ENCODE assay signal across 9 cellular contexts in the genomic region with DNA sequence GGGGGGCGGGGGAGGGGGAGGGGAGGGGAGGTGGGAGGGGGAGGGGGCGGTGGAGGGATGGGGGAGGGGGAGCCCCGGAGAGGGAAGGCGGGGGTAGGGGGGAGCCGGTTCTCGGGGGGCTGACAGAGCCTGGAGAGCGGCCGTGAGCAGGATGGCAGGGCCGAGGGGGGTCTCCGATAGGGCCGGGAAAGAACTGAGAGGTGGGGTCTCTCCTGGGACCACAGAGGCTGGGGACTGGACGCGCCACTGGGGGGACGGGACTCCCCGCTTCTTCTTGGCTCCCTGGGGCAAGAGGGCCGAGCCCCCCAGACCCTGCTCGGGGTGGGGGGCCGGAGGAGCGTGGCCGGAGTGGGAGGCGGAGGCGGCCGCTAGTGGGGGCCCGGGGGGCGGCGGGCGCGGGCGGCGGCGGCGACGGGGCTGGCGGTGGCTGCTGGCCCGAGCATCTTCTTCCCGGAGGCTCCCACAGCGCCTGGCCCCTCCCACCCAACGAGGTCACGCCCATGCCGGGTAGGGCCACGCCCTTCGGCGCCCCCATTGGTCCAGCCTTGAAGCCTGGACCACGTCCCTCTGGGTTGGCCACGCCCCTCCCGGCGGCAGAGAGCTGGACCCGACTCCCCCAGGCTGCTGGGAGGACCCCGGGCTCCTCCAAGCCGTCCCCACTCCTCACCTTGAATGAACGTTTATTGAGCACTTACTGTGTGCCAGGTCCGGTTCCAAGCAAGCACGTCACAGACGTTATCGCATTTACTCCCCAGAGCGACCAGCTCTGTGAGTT. TPM values are rescaled to one million over a fixed set of nuclear protein-coding genes. Genes with fewer than 3 reads are reported as not detected.
DNase-seq lines count a peak whose midpoint lies in the region; ATAC-seq and TF ChIP-seq lines count a peak whose summit lies in the region.
"Had no signal": no experiment of that assay in that cellular context is flagged by ENCODE, and none has a peak within 500 bp of the region (broad histone marks: within the 10 kb centered on the region; RNA-seq: fewer than 3 reads in every experiment).

A gene with protein sequence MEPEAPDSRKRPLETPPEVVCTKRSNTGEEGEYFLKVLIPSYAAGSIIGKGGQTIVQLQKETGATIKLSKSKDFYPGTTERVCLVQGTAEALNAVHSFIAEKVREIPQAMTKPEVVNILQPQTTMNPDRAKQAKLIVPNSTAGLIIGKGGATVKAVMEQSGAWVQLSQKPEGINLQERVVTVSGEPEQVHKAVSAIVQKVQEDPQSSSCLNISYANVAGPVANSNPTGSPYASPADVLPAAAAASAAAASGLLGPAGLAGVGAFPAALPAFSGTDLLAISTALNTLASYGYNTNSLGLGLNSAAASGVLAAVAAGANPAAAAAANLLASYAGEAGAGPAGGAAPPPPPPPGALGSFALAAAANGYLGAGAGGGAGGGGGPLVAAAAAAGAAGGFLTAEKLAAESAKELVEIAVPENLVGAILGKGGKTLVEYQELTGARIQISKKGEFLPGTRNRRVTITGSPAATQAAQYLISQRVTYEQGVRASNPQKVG (minus strand): TSS at position 302 of the 775 bp plus-strand sequence. CDS start 514 bp downstream, outside the sequence.

- no peak within 1 kb of the TSS for H4K5ac ChIP-seq in IMR-90 (ENCODE audit: low read depth, low read length)

- POLR2A ChIA-PET in CD4-positive, alpha-beta memory T cell (lab: Charles Lee; ENCODE audit: partially characterized antibody) = interaction anchor here (1.2 kb wide), 1 partner anchor 71 kb away, joined by 3 read pairs; no protein-coding TSS in a partner anchor
- POLR2A ChIA-PET in IMR-90 (lab: Charles Lee; ENCODE audit: unreplicated experiment) = no interaction called here

- H3K56ac ChIP-seq in IMR-90 (ENCODE audit: extremely low read depth, insufficient read depth, low read length) = no peak within 1 kb of the TSS

- no peaks in the 10 kb centered on the region for H3K36me3 ChIP-seq in CD4-positive, alpha-beta memory T cell (ENCODE audit: insufficient read depth, low read length)
- H3K36me3 ChIP-seq in IMR-90 (ENCODE audit: control insufficient read depth, insufficient read depth, low read length) (no peaks in the 10 kb centered on the region), SJSA1 (no peaks in the 10 kb centered on the region), MM.1S (replicated peaks; ENCODE audit: insufficient read depth, low read length) (no peaks in the 10 kb centered on the region)

- TF ChIP-seq RAD21 in IMR-90 (IDR thresholded peaks at IDR 0.05; ENCODE audit: low read length) = no peak

- H3K9ac ChIP-seq in IMR-90 (ENCODE audit: low read depth, low read length) = no peak within 1 kb of the TSS
- H3K9ac ChIP-seq in MM.1S (ENCODE audit: low read length) = no peak within 1 kb of the TSS

- 12% methylated on average over 8 of the region's 56 CpGs; no CpG with 5 or more reads in 1 of the 2 experiments for WGBS in IMR-90 (ENCODE audit: extremely low coverage in 2 of 2, insufficient read length in 1 of 2), 2 experiments

- dilution Hi-C loops in IMR-90 (cut with HindIII; ENCODE audit: low sequenced_read_pairs, unreplicated experiment) = no loop called here

- H3K27me3 Mint-ChIP-seq in CD4-positive, alpha-beta memory T cell = peaks cover 48 to 53% of the 10 kb centered on the region in 2 donors

- H3F3A ChIP-seq in MM.1S (ENCODE audit: insufficient read depth, low read length) = no peaks in the 10 kb centered on the region

- no peak for TF ChIP-seq POLR2A in IMR-90 (IDR thresholded peaks at IDR 0.05; ENCODE audit: low read depth, low read length)

- peaks cover 0 to 2% (median 0%) of the 10 kb centered on the region in 8 donors for H3K9me3 Mint-ChIP-seq in CD4-positive, alpha-beta memory T cell

- H3K4me3 ChIP-seq in CD4-positive, alpha-beta memory T cell (ENCODE audit: low read length in 2 of 2) = no peak within 1 kb of the TSS
- H3K4me3 ChIP-seq in IMR-90 (ENCODE audit: insufficient read depth, low read depth, low read length) = peak within 1 kb of the TSS; percentile 31
- H3K4me3 ChIP-seq in SJSA1 = no peak within 1 kb of the TSS
- H3K4me3 ChIP-seq in MM.1S (ENCODE audit: low read length) = no peak within 1 kb of the TSS

- intact Hi-C loops in CD4-positive, alpha-beta memory T cell (cut with micrococcal nuclease) = no loop called here
- intact Hi-C loops in IMR-90 (cut with micrococcal nuclease) = no loop called here

- H3K18ac ChIP-seq in IMR-90 (ENCODE audit: low read depth, low read length) = no peak within 1 kb of the TSS

- no peak for DNase-seq in CD4-positive, alpha-beta memory T cell
- DNase-seq in IMR-90 = peak; percentile 36
- DNase-seq in SJSA1 (ENCODE audit: low read depth in 1 of 2, low spot score in 2 of 2) = peak; percentile 46 to 78
- peak; percentile 80 for DNase-seq in left kidney (ENCODE audit: low read depth, low spot score)
- DNase-seq in stimulated activated CD4-positive, alpha-beta T cell treated with anti-CD3 and anti-CD28 coated beads, Interleukin-4, amount 100 ng/mL, for 48 hours (ENCODE audit: low read depth in 2 of 2) = peak; percentile 40 to 57
- no peak for DNase-seq in MM.1S

- no peak within 1 kb of the TSS for H3K4ac ChIP-seq in IMR-90 (ENCODE audit: low read depth, low read length)

- H4K20me1 ChIP-seq in IMR-90 (ENCODE audit: insufficient read depth, low read length) = no peaks in the 10 kb centered on the region
- no peaks in the 10 kb centered on the region for H4K20me1 ChIP-seq in MM.1S (ENCODE audit: insufficient read depth, low read length)

- H3K79me1 ChIP-seq in IMR-90 (ENCODE audit: low read depth in 1 of 2, low read length in 2 of 2) = no peaks in the 10 kb centered on the region

- H4K91ac ChIP-seq in IMR-90 (ENCODE audit: insufficient read depth, low read depth, low read length) = no peak within 1 kb of the TSS

- BruUV-seq in IMR-90 (replicated peaks; lab: Mats Ljungman, UMichigan) = no TSS peak

- H2AFZ ChIP-seq in IMR-90 (replicated peaks; ENCODE audit: low read length, poor library complexity) (peak within 1 kb of the TSS; percentile 76), MM.1S (ENCODE audit: low read length) (no peak within 1 kb of the TSS)

- H2BK15ac ChIP-seq in IMR-90 (ENCODE audit: low read depth, low read length) = no peak within 1 kb of the TSS

- no peaks in the 10 kb centered on the region for H3K36me3 Mint-ChIP-seq in CD4-positive, alpha-beta memory T cell

- H3K27ac ChIP-seq in CD4-positive, alpha-beta memory T cell (ENCODE audit: low read depth, low read length) = no peak within 1 kb of the TSS
- no peak within 1 kb of the TSS for H3K27ac ChIP-seq in IMR-90 (ENCODE audit: insufficient read depth, low read length)
- H3K27ac ChIP-seq in SJSA1 = no peak within 1 kb of the TSS
- H3K27ac ChIP-seq in cingulate gyrus (ENCODE audit: low read depth, low read length) = peak within 1 kb of the TSS; percentile 72
- H3K27ac ChIP-seq in MM.1S (ENCODE audit: low read length) = no peak within 1 kb of the TSS

- H3K9me2 ChIP-seq in MM.1S (replicated peaks; ENCODE audit: insufficient read depth, low read length) = no peaks in the 10 kb centered on the region

- no peaks in the 10 kb centered on the region for H3K9me3 ChIP-seq in CD4-positive, alpha-beta memory T cell (ENCODE audit: control insufficient read depth in 1 of 2, low read length in 2 of 2)
- H3K9me3 ChIP-seq in IMR-90 (ENCODE audit: control insufficient read depth, insufficient read depth, low read length) (peaks cover 4% of the 10 kb centered on the region; the same call in 1 of the 2 replicates), SJSA1 (replicated peaks) (no peaks in the 10 kb centered on the region), MM.1S (replicated peaks; ENCODE audit: insufficient read depth, low read length) (no peaks in the 10 kb centered on the region)

- 0 out of 2 replicates have a peak, but pooled peaks cover 2% of the 10 kb centered on the region for H3K9me1 ChIP-seq in IMR-90 (ENCODE audit: insufficient read depth, low read length)

- TF ChIP-seq CTCF in IMR-90 (conservative IDR thresholded peaks at IDR 0.05; ENCODE audit: low read depth, low read length) (no peak), MM.1S (IDR thresholded peaks at IDR 0.05; ENCODE audit: low read length) (no peak)

- no peak within 1 kb of the TSS for H3K14ac ChIP-seq in IMR-90 (replicated peaks; ENCODE audit: low read depth, low read length)

- CTCF ChIA-PET in CD4-positive, alpha-beta memory T cell (lab: Charles Lee; ENCODE audit: partially characterized antibody) = no interaction called here
- CTCF ChIA-PET in IMR-90 (lab: Yijun Ruan, JAX) = no interaction called here

- no peak within 1 kb of the TSS for H2BK5ac ChIP-seq in IMR-90 (ENCODE audit: low read depth, low read length, poor library complexity, severe bottlenecking)

- H3K79me2 ChIP-seq in MM.1S (ENCODE audit: low read length) = no peaks in the 10 kb centered on the region

- H3K27ac Mint-ChIP-seq in CD4-positive, alpha-beta memory T cell = peak within 1 kb of the TSS in 2 of 7 donors; percentile 27 to 54

- H4K8ac ChIP-seq in IMR-90 (ENCODE audit: low read depth in 2 of 2, low read length in 2 of 2) = no peak within 1 kb of the TSS

- H2AK5ac ChIP-seq in IMR-90 (ENCODE audit: low read depth, low read length) = no peak within 1 kb of the TSS

- no peak within 1 kb of the TSS for H2BK20ac ChIP-seq in IMR-90 (ENCODE audit: low read depth, low read length)

- peaks cover 14 to 23% (median 18%) of the 10 kb centered on the region in 4 donors for H3K4me1 Mint-ChIP-seq in CD4-positive, alpha-beta memory T cell

- in situ Hi-C loops in IMR-90 (cut with MboI; ENCODE audit: low sequenced_read_pairs) = no loop called here

- no peak within 1 kb of the TSS for H2AK9ac ChIP-seq in IMR-90 (replicated peaks; ENCODE audit: low read depth, low read length, poor library complexity)

- H3K27me3 ChIP-seq in CD4-positive, alpha-beta memory T cell (ENCODE audit: insufficient read depth, low read length) = peaks cover 27% of the 10 kb centered on the region
- H3K27me3 ChIP-seq in IMR-90 (ENCODE audit: control insufficient read depth, insufficient read depth, low read length) (peaks cover 71% of the 10 kb centered on the region), SJSA1 (replicated peaks) (peaks cover 62% of the 10 kb centered on the region), MM.1S (replicated peaks; ENCODE audit: insufficient read depth, low read length) (peaks cover 87% of the 10 kb centered on the region)

- no peak within 1 kb of the TSS for H2BK120ac ChIP-seq in IMR-90 (ENCODE audit: low read depth, low read length)

- H3K4me3 Mint-ChIP-seq in CD4-positive, alpha-beta memory T cell = peak within 1 kb of the TSS in 7 of 8 donors; percentile 21 to 73 (median 52)

- H3K23ac ChIP-seq in IMR-90 (ENCODE audit: low read depth, low read length) = no peak within 1 kb of the TSS; the same call in 1 of the 2 replicates

- H3K4me2 ChIP-seq in IMR-90 (ENCODE audit: low read depth, low read length) = peak within 1 kb of the TSS; percentile 65; the same call in 1 of the 2 replicates
- H3K4me2 ChIP-seq in MM.1S (ENCODE audit: low read depth, low read length) = no peak within 1 kb of the TSS

- peak; percentile 99 for ATAC-seq in IMR-90 (ENCODE audit: low read depth)
- no peak for ATAC-seq in HG02840 (IDR thresholded peaks at IDR 0.05; ENCODE audit: low FRiP score, unreplicated experiment)

- peaks cover 24% of the 10 kb centered on the region for H3K4me1 ChIP-seq in CD4-positive, alpha-beta memory T cell (ENCODE audit: insufficient read depth, low read length)
- H3K4me1 ChIP-seq in IMR-90 (ENCODE audit: control insufficient read depth, insufficient read depth, low read length) (no peaks in the 10 kb centered on the region), SJSA1 (replicated peaks) (peaks cover 4% of the 10 kb centered on the region), MM.1S (ENCODE audit: low read length) (no peaks in the 10 kb centered on the region)

RNA-seq across cellular contexts. Expression of the gene that starts here (rescaled TPM):
- not detected for total RNA-seq in CD4-positive, alpha-beta memory T cell
- not detected for polyA plus RNA-seq in CD4-positive, alpha-beta memory T cell
- not detected in 2 replicates for total RNA-seq in IMR-90 (2012; rRNA removed)
- 0.03 TPM in 1 of 2 replicates, not detected in the other for polyA plus RNA-seq in IMR-90 (2012; rRNA removed)
- polyA plus RNA-seq in IMR-90 (2012; cell fraction: cytosol; rRNA removed) = 0.02 and 0.03 TPM in 2 replicates
- 0.05 and 0.06 TPM in 2 replicates for polyA plus RNA-seq in IMR-90 (2012; cell fraction: nucleus; rRNA removed; ENCODE audit: low replicate concordance)
- not detected in 2 replicates for total RNA-seq in SJSA1 (2014; rRNA removed; shearing (Covaris generic))
- polyA plus RNA-seq: keratinocyte had no signal

Comparison
In these comparisons a context has a peak if more than half of its experiments do, and no peak if none do; other contexts are left out.
1. Peak in DNase-seq, ATAC-seq, H3K4me3 ChIP-seq and H3K4me2 ChIP-seq in IMR-90; RNA of the gene not detected or under 1 TPM.
2. Peak in DNase-seq in SJSA1; RNA of the gene not detected or under 1 TPM.
3. DNase-seq: peak in left kidney (single experiment) and stimulated activated CD4-positive, alpha-beta T cell treated with anti-CD3 and anti-CD28 coated beads, Interleukin-4, amount 100 ng/mL, for 48 hours (2 of 2); none in CD4-positive, alpha-beta memory T cell (0 of 5) and MM.1S (single experiment).